In the genomic region with DNA sequence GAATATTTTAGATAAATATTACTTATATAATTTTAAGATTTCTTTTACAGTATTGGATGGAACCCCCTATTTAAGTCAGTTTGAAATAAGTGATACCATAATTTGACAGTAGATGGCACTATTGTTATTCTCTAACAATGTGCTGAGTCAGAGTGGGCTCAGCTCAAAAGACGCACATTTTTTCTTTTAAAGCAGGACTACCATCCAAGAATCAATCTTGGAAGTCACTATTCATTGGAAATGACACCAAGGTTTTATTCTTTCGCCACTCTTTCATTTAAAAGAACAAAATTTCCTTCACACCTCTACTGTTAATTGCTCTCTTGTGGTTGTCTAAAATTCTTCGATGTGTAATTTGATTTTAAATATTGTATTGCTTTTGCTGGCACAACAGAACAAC, we compare ENCODE assay signal across 8 cellular contexts. TPM values are rescaled to one million over a fixed set of nuclear protein-coding genes. Genes with fewer than 3 reads are reported as not detected.
DNase-seq lines count a peak whose midpoint lies in the region; ATAC-seq and TF ChIP-seq lines count a peak whose summit lies in the region.

No MANE protein-coding gene starts in this region.

- H3K4me1 Mint-ChIP-seq in activated naive CD4-positive, alpha-beta T cell treated with anti-CD3 and anti-CD28 coated beads, Interleukin-2, amount 50 U/mL, for 24 hours, result no peaks in the 10 kb centered on the region
- H3K4me1 Mint-ChIP-seq in naive thymus-derived CD4-positive, alpha-beta T cell, result no peaks in the 10 kb centered on the region

- peak overlapping the region; percentile 64 for H3K27ac Mint-ChIP-seq in activated naive CD4-positive, alpha-beta T cell treated with anti-CD3 and anti-CD28 coated beads, Interleukin-2, amount 50 U/mL, for 24 hours
- H3K27ac Mint-ChIP-seq in naive thymus-derived CD4-positive, alpha-beta T cell, result no peak overlapping the region

- no peaks in the 10 kb centered on the region for H3K36me3 ChIP-seq in HEK293 (ENCODE audit: control insufficient read depth in 2 of 2, insufficient read depth in 1 of 2, low read length in 2 of 2)
- no peaks in the 10 kb centered on the region for H3K36me3 ChIP-seq in RWPE2 (ENCODE audit: low read depth)
- H3K36me3 ChIP-seq in naive thymus-derived CD4-positive, alpha-beta T cell (ENCODE audit: control insufficient read depth in 2 of 3, insufficient read depth in 3 of 3, low read length in 3 of 3), result no peaks in the 10 kb centered on the region

- H3K9me3 ChIP-seq in HEK293 (ENCODE audit: control insufficient read depth, insufficient read depth, low read depth, low read length) (no peaks in the 10 kb centered on the region), RWPE2 (ENCODE audit: severe bottlenecking) (no peaks in the 10 kb centered on the region)
- no peaks in the 10 kb centered on the region for H3K9me3 ChIP-seq in naive thymus-derived CD4-positive, alpha-beta T cell (ENCODE audit: control insufficient read depth in 2 of 3, low read length in 3 of 3)

- H3K36me3 Mint-ChIP-seq in activated naive CD4-positive, alpha-beta T cell treated with anti-CD3 and anti-CD28 coated beads, Interleukin-2, amount 50 U/mL, for 24 hours, result no peaks in the 10 kb centered on the region
- no peaks in the 10 kb centered on the region for H3K36me3 Mint-ChIP-seq in naive thymus-derived CD4-positive, alpha-beta T cell

- H3K4me3 ChIP-seq in HEK293 (ENCODE audit: low read depth, low read length) (no peak overlapping the region), RWPE2 (ENCODE audit: severe bottlenecking) (no peak overlapping the region)
- no peak overlapping the region for H3K4me3 ChIP-seq in naive thymus-derived CD4-positive, alpha-beta T cell (ENCODE audit: low read length)

- CTCF ChIA-PET in HEK293 (lab: Yijun Ruan, JAX), result interaction anchor here (0.6 to 1.8 kb wide), 3 partner anchors 13 to 32 kb away, joined by 3 to 4 read pairs (median 4); partner anchors contain the start of gene SPAG16
- CTCF ChIA-PET in naive thymus-derived CD4-positive, alpha-beta T cell (lab: Charles Lee), result interaction anchor here (0.6 to 0.7 kb wide), 2 partner anchors 1296 to 1913 kb away, joined by 3 read pairs; no protein-coding TSS in a partner anchor

- no peak overlapping the region for H3K27ac ChIP-seq in HEK293 (ENCODE audit: extremely low read depth, low read depth, low read length)
- no peak overlapping the region for H3K27ac ChIP-seq in RWPE2 (ENCODE audit: poor library complexity, severe bottlenecking)
- no peak overlapping the region for H3K27ac ChIP-seq in naive thymus-derived CD4-positive, alpha-beta T cell (ENCODE audit: low read depth, low read length)

- H3K4me3 Mint-ChIP-seq in activated naive CD4-positive, alpha-beta T cell treated with anti-CD3 and anti-CD28 coated beads, Interleukin-2, amount 50 U/mL, for 24 hours, result no peak overlapping the region
- no peak overlapping the region for H3K4me3 Mint-ChIP-seq in naive thymus-derived CD4-positive, alpha-beta T cell

- no peak for DNase-seq in activated naive CD4-positive, alpha-beta T cell (lab: John Stamatoyannopoulos, UW)
- peak; percentile 59 for DNase-seq in LoVo (ENCODE audit: low spot score)
- DNase-seq in RWPE2 (ENCODE audit: low spot score), result no peak
- DNase-seq in naive thymus-derived CD4-positive, alpha-beta T cell, result peak in 7 of 9 donors; percentile 9 to 54 (median 50)
- DNase-seq in stimulated activated CD4-positive, alpha-beta T cell treated with anti-CD3 and anti-CD28 coated beads, Interleukin-1b, Interleukin-23, amount 100 ng/mL, for 48 hours, result no peak

- intact Hi-C loops in naive thymus-derived CD4-positive, alpha-beta T cell (cut with micrococcal nuclease), result loop anchor here (1.0 to 5.0 kb wide), 4 partner anchors 555 to 1579 kb away; no protein-coding TSS in a partner anchor

- TF ChIP-seq CTCF in HEK293 (tag by site-specific recombination; IDR thresholded peaks at IDR 0.05) (no peak), RWPE2 (IDR thresholded peaks at IDR 0.05; ENCODE audit: poor library complexity, severe bottlenecking) (peak; percentile 87)

- no peaks in the 10 kb centered on the region; the same call in 1 of the 2 replicates for H3K4me1 ChIP-seq in HEK293 (ENCODE audit: control insufficient read depth, insufficient read depth, low read length)
- peaks cover 6% of the 10 kb centered on the region for H3K4me1 ChIP-seq in RWPE2 (ENCODE audit: insufficient read depth, poor library complexity, severe bottlenecking)
- H3K4me1 ChIP-seq in naive thymus-derived CD4-positive, alpha-beta T cell (ENCODE audit: control insufficient read depth in 2 of 2, insufficient read depth in 2 of 2, low read length in 2 of 2), result no peaks in the 10 kb centered on the region

- no peaks in the 10 kb centered on the region for H3K9me3 Mint-ChIP-seq in activated naive CD4-positive, alpha-beta T cell treated with anti-CD3 and anti-CD28 coated beads, Interleukin-2, amount 50 U/mL, for 24 hours
- no peaks in the 10 kb centered on the region for H3K9me3 Mint-ChIP-seq in naive thymus-derived CD4-positive, alpha-beta T cell

- POLR2A ChIA-PET in HEK293 (lab: Yijun Ruan, JAX), result no interaction called here
- POLR2A ChIA-PET in naive thymus-derived CD4-positive, alpha-beta T cell (lab: Charles Lee), result no interaction called here

- H3K27me3 Mint-ChIP-seq in activated naive CD4-positive, alpha-beta T cell treated with anti-CD3 and anti-CD28 coated beads, Interleukin-2, amount 50 U/mL, for 24 hours, result peaks cover 6% of the 10 kb centered on the region
- peaks cover 4 to 8% (median 6%) of the 10 kb centered on the region in 5 donors for H3K27me3 Mint-ChIP-seq in naive thymus-derived CD4-positive, alpha-beta T cell

- no peaks in the 10 kb centered on the region for H3K27me3 ChIP-seq in RWPE2 (ENCODE audit: insufficient read depth, poor library complexity, severe bottlenecking)
- no peaks in the 10 kb centered on the region for H3K27me3 ChIP-seq in naive thymus-derived CD4-positive, alpha-beta T cell (ENCODE audit: control insufficient read depth in 2 of 2, insufficient read depth in 2 of 2, low read length in 2 of 2)

- ATAC-seq in RWPE2 (ENCODE audit: low read depth) (peak; percentile 71), esophagus mucosa (peak; percentile 36)
- peak; percentile 79 for ATAC-seq in naive thymus-derived CD4-positive, alpha-beta T cell

TF ChIP-seq in HEK293, 187 proteins besides CTCF, POLR2A, EP300 and RAD21:
- peak; percentile 90 for TF ChIP-seq ZNF654 (tag by site-specific recombination; IDR thresholded peaks at IDR 0.05; ENCODE audit: low read depth)
- peak; percentile 65 for TF ChIP-seq ZBTB8A (tag by site-specific recombination; IDR thresholded peaks at IDR 0.05)
- no peak for TF ChIP-seq FEZF1 (tag by site-specific recombination; IDR thresholded peaks at IDR 0.05)

RNA-seq across cellular contexts. Expression of gene SPAG16, which starts 32.6 kb away (rescaled TPM):
- 19.8 TPM for total RNA-seq in esophagus mucosa
- total RNA-seq in naive thymus-derived CD4-positive, alpha-beta T cell, result 1 to 10 TPM; 4.7 to 9.7 (median 6.2) TPM
- 10 to 100 TPM; 11.7 to 20.2 TPM for polyA plus RNA-seq in naive thymus-derived CD4-positive, alpha-beta T cell

Comparison
In these comparisons a context has a peak if more than half of its experiments do, and no peak if none do; other contexts are left out.
1. DNase-seq: peak in LoVo (single experiment) and naive thymus-derived CD4-positive, alpha-beta T cell (7 of 9); none in activated naive CD4-positive, alpha-beta T cell (0 of 4), RWPE2 (single experiment) and stimulated activated CD4-positive, alpha-beta T cell treated with anti-CD3 and anti-CD28 coated beads, Interleukin-1b, Interleukin-23, amount 100 ng/mL, for 48 hours (single experiment).
2. Peak in every context shown above with its lines, with median percentiles within 50 percentile points of each other: ATAC-seq.